ENCODE assay signal across 9 cellular contexts in genomic region chr10:22308390-22308789, GRCh38. TPM values are rescaled to one million over a fixed set of nuclear protein-coding genes. Genes with fewer than 3 reads are reported as not detected.
DNase-seq lines count a peak whose midpoint lies in the region; ATAC-seq and TF ChIP-seq lines count a peak whose summit lies in the region.
"Had no signal": no experiment of that assay in that cellular context is flagged by ENCODE, and none has a peak within 500 bp of the region (broad histone marks: within the 10 kb centered on the region; RNA-seq: fewer than 3 reads in every experiment).

No MANE protein-coding gene starts in this region.

- no peaks in the 10 kb centered on the region for H3K27me3 Mint-ChIP-seq in activated T-helper 2 cell treated with anti-CD3 and anti-CD28 coated beads, Interferon-gamma antibody, Interleukin-2, Interleukin-4, amounts not matched to agents 10 μg/mL and 5 μg/mL and 100 μg/mL, durations not matched to agents 14 hours and 24 hours and 36 hours (ENCODE audit: low read depth)
- H3K27me3 Mint-ChIP-seq: memory B cell had no signal

- H3K36me3 Mint-ChIP-seq in activated T-helper 2 cell treated with anti-CD3 and anti-CD28 coated beads, Interferon-gamma antibody, Interleukin-2, Interleukin-4, amounts not matched to agents 10 μg/mL and 5 μg/mL and 100 μg/mL, durations not matched to agents 14 hours and 24 hours and 36 hours (ENCODE audit: low read depth) = no peaks in the 10 kb centered on the region
- H3K36me3 Mint-ChIP-seq: memory B cell had no signal

- peak; percentile 23 for DNase-seq in EL
- DNase-seq in activated T-helper 2 cell treated with anti-CD3 and anti-CD28 coated beads, Interferon-gamma antibody, Interleukin-2, Interleukin-4, amounts not matched to agents 10 μg/mL and 5 μg/mL and 100 μg/mL, durations not matched to agents 14 hours and 24 hours and 36 hours (ENCODE audit: low spot score) = peak; percentile 34
- no peak for DNase-seq in GF-D8 (lab: John Stamatoyannopoulos, UW)
- no peak for DNase-seq in NCI-H1930 (lab: John Stamatoyannopoulos, UW)
- DNase-seq in upper lobe of right lung = no peak
- no peak for DNase-seq in middle frontal gyrus (ENCODE audit: extremely low spot score, low spot score)

- no peaks in the 10 kb centered on the region for H3K27me3 ChIP-seq in upper lobe of right lung

- no peaks in the 10 kb centered on the region for H3K4me1 ChIP-seq in upper lobe of right lung

- intact Hi-C loops in activated T-helper 2 cell treated with anti-CD3 and anti-CD28 coated beads, Interferon-gamma antibody, Interleukin-2, Interleukin-4, amounts not matched to agents 10 μg/mL and 5 μg/mL and 100 μg/mL, durations not matched to agents 14 hours and 24 hours and 36 hours (cut with micrococcal nuclease) = loop anchor here (1.0 kb wide), 3 partner anchors 8 to 61 kb away; partner anchors contain the start of gene COMMD3
- intact Hi-C loops in upper lobe of right lung (cut with DNase I) = no loop called here

- H3K9me3 ChIP-seq in upper lobe of right lung = no peaks in the 10 kb centered on the region

- no peak overlapping the region for H3K4me3 Mint-ChIP-seq in activated T-helper 2 cell treated with anti-CD3 and anti-CD28 coated beads, Interferon-gamma antibody, Interleukin-2, Interleukin-4, amounts not matched to agents 10 μg/mL and 5 μg/mL and 100 μg/mL, durations not matched to agents 14 hours and 24 hours and 36 hours (ENCODE audit: low read depth)
- H3K4me3 Mint-ChIP-seq: memory B cell had no signal

- ATAC-seq in GM19351 (IDR thresholded peaks at IDR 0.05; ENCODE audit: unreplicated experiment) (peak; percentile 98), HG03095 (IDR thresholded peaks at IDR 0.05; ENCODE audit: unreplicated experiment) (peak; percentile 98), upper lobe of right lung (no peak)

- no peaks in the 10 kb centered on the region for H3K36me3 ChIP-seq in upper lobe of right lung

- peaks cover 7% of the 10 kb centered on the region for H3K9me3 Mint-ChIP-seq in activated T-helper 2 cell treated with anti-CD3 and anti-CD28 coated beads, Interferon-gamma antibody, Interleukin-2, Interleukin-4, amounts not matched to agents 10 μg/mL and 5 μg/mL and 100 μg/mL, durations not matched to agents 14 hours and 24 hours and 36 hours
- H3K9me3 Mint-ChIP-seq: memory B cell had no signal

- H3K4me3 ChIP-seq in upper lobe of right lung = no peak overlapping the region

- H3K27ac Mint-ChIP-seq in activated T-helper 2 cell treated with anti-CD3 and anti-CD28 coated beads, Interferon-gamma antibody, Interleukin-2, Interleukin-4, amounts not matched to agents 10 μg/mL and 5 μg/mL and 100 μg/mL, durations not matched to agents 14 hours and 24 hours and 36 hours = no peak overlapping the region
- H3K27ac Mint-ChIP-seq: memory B cell had no signal

- TF ChIP-seq CTCF in upper lobe of right lung (IDR thresholded peaks at IDR 0.05) = no peak

- no peak overlapping the region for H3K27ac ChIP-seq in upper lobe of right lung

- peaks cover 17% of the 10 kb centered on the region for H3K4me1 Mint-ChIP-seq in activated T-helper 2 cell treated with anti-CD3 and anti-CD28 coated beads, Interferon-gamma antibody, Interleukin-2, Interleukin-4, amounts not matched to agents 10 μg/mL and 5 μg/mL and 100 μg/mL, durations not matched to agents 14 hours and 24 hours and 36 hours (ENCODE audit: low read depth)
- H3K4me1 Mint-ChIP-seq: memory B cell had no signal

RNA-seq across cellular contexts. Expression of gene COMMD3, which starts 7.8 kb away (rescaled TPM):
- 92.1 and 105 TPM in 2 replicates for total RNA-seq in activated T-helper 2 cell treated with anti-CD3 and anti-CD28 coated beads, Interferon-gamma antibody, Interleukin-2, Interleukin-4, amounts not matched to agents 10 μg/mL and 5 μg/mL and 100 μg/mL, durations not matched to agents 14 hours and 24 hours and 36 hours
- 44.8 TPM for total RNA-seq in upper lobe of right lung

RNA-seq across cellular contexts. Expression of gene BMI1, which starts 12.5 kb away (rescaled TPM):
- 64.2 and 69.0 TPM in 2 replicates for total RNA-seq in activated T-helper 2 cell treated with anti-CD3 and anti-CD28 coated beads, Interferon-gamma antibody, Interleukin-2, Interleukin-4, amounts not matched to agents 10 μg/mL and 5 μg/mL and 100 μg/mL, durations not matched to agents 14 hours and 24 hours and 36 hours
- 50.9 TPM for total RNA-seq in upper lobe of right lung

RNA-seq across cellular contexts. Expression of gene SPAG6, which starts 36.9 kb away (rescaled TPM):
- 0.14 and 0.62 TPM in 2 replicates for total RNA-seq in activated T-helper 2 cell treated with anti-CD3 and anti-CD28 coated beads, Interferon-gamma antibody, Interleukin-2, Interleukin-4, amounts not matched to agents 10 μg/mL and 5 μg/mL and 100 μg/mL, durations not matched to agents 14 hours and 24 hours and 36 hours
- not detected for total RNA-seq in upper lobe of right lung

Comparison
In these comparisons a context has a peak if more than half of its experiments do, and no peak if none do; other contexts are left out.
1. DNase-seq: peak in EL (single experiment) and activated T-helper 2 cell treated with anti-CD3 and anti-CD28 coated beads, Interferon-gamma antibody, Interleukin-2, Interleukin-4, amounts not matched to agents 10 μg/mL and 5 μg/mL and 100 μg/mL, durations not matched to agents 14 hours and 24 hours and 36 hours (single experiment); none in GF-D8 (single experiment), NCI-H1930 (0 of 2), upper lobe of right lung (single experiment) and middle frontal gyrus (single experiment).